ENCODE assay signal across 12 cellular contexts in genomic region chr1:169584483-169585144, GRCh38. TPM values are rescaled to one million over a fixed set of nuclear protein-coding genes. Genes with fewer than 3 reads are reported as not detected.
DNase-seq lines count a peak whose midpoint lies in the region; ATAC-seq and TF ChIP-seq lines count a peak whose summit lies in the region.
"Had no signal": no experiment of that assay in that cellular context is flagged by ENCODE, and none has a peak within 500 bp of the region (broad histone marks: within the 10 kb centered on the region; RNA-seq: fewer than 3 reads in every experiment).

No MANE protein-coding gene starts in this region.

- H3K4me2 ChIP-seq in PC-3 (ENCODE audit: low read length): no peak overlapping the region

- BruUV-seq in PC-3 (replicated peaks; lab: Mats Ljungman, UMichigan): no TSS peak

- H3K4me1 Mint-ChIP-seq in activated CD8-positive, alpha-beta memory T cell treated with anti-CD3 and anti-CD28 coated beads, Interleukin-2, amount 10 ng/mL, durations not matched to agents 7 days and 5 days: peaks cover 44% of the 10 kb centered on the region
- peaks cover 40% of the 10 kb centered on the region for H3K4me1 Mint-ChIP-seq in activated naive CD8-positive, alpha-beta T cell treated with anti-CD3 and anti-CD28 coated beads, Interleukin-2, amount 10 ng/mL, durations not matched to agents 7 days and 5 days

- H3K4me3 ChIP-seq in PC-3 (ENCODE audit: low read length): no peak overlapping the region

- no peak overlapping the region for H2AFZ ChIP-seq in PC-3 (ENCODE audit: low read length)

- DNase-seq in activated CD8-positive, alpha-beta memory T cell treated with anti-CD3 and anti-CD28 coated beads, Interleukin-2, amount 10 ng/mL, durations not matched to agents 7 days and 5 days: no peak
- DNase-seq in activated CD8-positive, alpha-beta memory T cell treated with anti-CD3 and anti-CD28 coated beads, Interleukin-2, amount 50 U/mL, for 4 hours: no peak
- peak; percentile 14 for DNase-seq in PC-3
- DNase-seq in activated naive CD8-positive, alpha-beta T cell treated with anti-CD3 and anti-CD28 coated beads, Interleukin-2, amount 10 ng/mL, durations not matched to agents 7 days and 5 days: no peak
- DNase-seq in omental fat pad (ENCODE audit: low spot score): no peak
- DNase-seq in NCI-H524 treated with DMSO at 0.1 percent for 48 hours (lab: John Stamatoyannopoulos, UW): no peak
- DNase-seq in KG1 (lab: John Stamatoyannopoulos, UW): no peak
- DNase-seq: activated effector memory CD4-positive, alpha-beta T cell treated with anti-CD3 and anti-CD28 coated beads, Interleukin-2, amount 50 U/mL, for 16 hours; natural killer cell; NCI-H2081; T-helper 9 cell had no signal

- TF ChIP-seq CTCF in PC-3 (conservative IDR thresholded peaks at IDR 0.05; ENCODE audit: low read depth, low read length): no peak
- no peak for TF ChIP-seq CTCF in omental fat pad (IDR thresholded peaks at IDR 0.05)

- peak overlapping the region; percentile 46 for H3K4me3 Mint-ChIP-seq in activated CD8-positive, alpha-beta memory T cell treated with anti-CD3 and anti-CD28 coated beads, Interleukin-2, amount 10 ng/mL, durations not matched to agents 7 days and 5 days
- H3K4me3 Mint-ChIP-seq in activated naive CD8-positive, alpha-beta T cell treated with anti-CD3 and anti-CD28 coated beads, Interleukin-2, amount 10 ng/mL, durations not matched to agents 7 days and 5 days: peak overlapping the region; percentile 14

- H3K4me1 ChIP-seq in PC-3 (ENCODE audit: insufficient read depth, low read length): peaks cover 18% of the 10 kb centered on the region

- no peaks in the 10 kb centered on the region for H4K20me1 ChIP-seq in PC-3 (ENCODE audit: low read length)

- H3K27me3 Mint-ChIP-seq in activated CD8-positive, alpha-beta memory T cell treated with anti-CD3 and anti-CD28 coated beads, Interleukin-2, amount 10 ng/mL, durations not matched to agents 7 days and 5 days: peaks cover 3% of the 10 kb centered on the region
- no peaks in the 10 kb centered on the region for H3K27me3 Mint-ChIP-seq in activated naive CD8-positive, alpha-beta T cell treated with anti-CD3 and anti-CD28 coated beads, Interleukin-2, amount 10 ng/mL, durations not matched to agents 7 days and 5 days

- no peak for ATAC-seq in activated CD8-positive, alpha-beta memory T cell treated with anti-CD3 and anti-CD28 coated beads, Interleukin-2, amount 10 ng/mL, durations not matched to agents 7 days and 5 days
- ATAC-seq in PC-3 (no peak), omental fat pad (ENCODE audit: low FRiP score) (peak; percentile 48), GM18511 (IDR thresholded peaks at IDR 0.05; ENCODE audit: unreplicated experiment) (no peak)
- ATAC-seq in activated naive CD8-positive, alpha-beta T cell treated with anti-CD3 and anti-CD28 coated beads, Interleukin-2, amount 10 ng/mL, durations not matched to agents 7 days and 5 days (ENCODE audit: low read depth): no peak
- ATAC-seq: natural killer cell had no signal

- no peaks in the 10 kb centered on the region for H3K9me3 ChIP-seq in PC-3 (ENCODE audit: low read length)

- H3K9ac ChIP-seq in PC-3 (ENCODE audit: low read length): no peak overlapping the region

- no peaks in the 10 kb centered on the region for H3F3A ChIP-seq in PC-3 (ENCODE audit: low read length, unreplicated experiment)

- H3K79me2 ChIP-seq in PC-3 (ENCODE audit: low read length): no peaks in the 10 kb centered on the region

- POLR2A ChIA-PET in PC-3 (lab: Charles Lee; ENCODE audit: unreplicated experiment): no interaction called here
- POLR2A ChIA-PET in activated naive CD8-positive, alpha-beta T cell treated with anti-CD3 and anti-CD28 coated beads, Interleukin-2, amount 10 ng/mL, durations not matched to agents 7 days and 5 days (lab: Charles Lee): no interaction called here

- peaks cover 29% of the 10 kb centered on the region for H3K27me3 ChIP-seq in PC-3 (ENCODE audit: low read length)

- H3K36me3 Mint-ChIP-seq in activated CD8-positive, alpha-beta memory T cell treated with anti-CD3 and anti-CD28 coated beads, Interleukin-2, amount 10 ng/mL, durations not matched to agents 7 days and 5 days: no peaks in the 10 kb centered on the region
- H3K36me3 Mint-ChIP-seq in activated naive CD8-positive, alpha-beta T cell treated with anti-CD3 and anti-CD28 coated beads, Interleukin-2, amount 10 ng/mL, durations not matched to agents 7 days and 5 days: no peaks in the 10 kb centered on the region
- H3K36me3 Mint-ChIP-seq: natural killer cell had no signal

- no peaks in the 10 kb centered on the region for H3K9me3 Mint-ChIP-seq in activated CD8-positive, alpha-beta memory T cell treated with anti-CD3 and anti-CD28 coated beads, Interleukin-2, amount 10 ng/mL, durations not matched to agents 7 days and 5 days (ENCODE audit: low read depth)
- H3K9me3 Mint-ChIP-seq in activated naive CD8-positive, alpha-beta T cell treated with anti-CD3 and anti-CD28 coated beads, Interleukin-2, amount 10 ng/mL, durations not matched to agents 7 days and 5 days: no peaks in the 10 kb centered on the region
- H3K9me3 Mint-ChIP-seq: natural killer cell had no signal

- intact Hi-C loops in PC-3 (cut with micrococcal nuclease): loop anchor here (5.0 to 10.0 kb wide), 2 partner anchors 32 to 220 kb away; no protein-coding TSS in a partner anchor

- peak overlapping the region; percentile 21 for H3K27ac Mint-ChIP-seq in activated CD8-positive, alpha-beta memory T cell treated with anti-CD3 and anti-CD28 coated beads, Interleukin-2, amount 10 ng/mL, durations not matched to agents 7 days and 5 days
- H3K27ac Mint-ChIP-seq in activated naive CD8-positive, alpha-beta T cell treated with anti-CD3 and anti-CD28 coated beads, Interleukin-2, amount 10 ng/mL, durations not matched to agents 7 days and 5 days: no peak overlapping the region
- H3K27ac Mint-ChIP-seq: natural killer cell had no signal

- CTCF ChIA-PET in activated CD8-positive, alpha-beta memory T cell treated with anti-CD3 and anti-CD28 coated beads, Interleukin-2, amount 10 ng/mL, durations not matched to agents 7 days and 5 days (lab: Charles Lee): interaction anchor here (1.6 to 2.9 kb wide), 2 partner anchors 17 to 128 kb away, joined by 7 to 22 read pairs; no protein-coding TSS in a partner anchor
- CTCF ChIA-PET in PC-3 (lab: Charles Lee): no interaction called here

- no peaks in the 10 kb centered on the region for H3K36me3 ChIP-seq in PC-3 (ENCODE audit: low read depth, low read length)

- H3K9me2 ChIP-seq in PC-3 (replicated peaks; ENCODE audit: low read length): no peaks in the 10 kb centered on the region

- H3K27ac ChIP-seq in PC-3 (ENCODE audit: low read length): no peak overlapping the region

RNA-seq across cellular contexts. Expression of gene F5, which starts 1.7 kb away (rescaled TPM):
- 10 to 100 TPM in 1 of 2 experiments, 1 to 10 TPM in 1; 3.1 to 14.0 TPM for total RNA-seq in activated CD8-positive, alpha-beta memory T cell treated with anti-CD3 and anti-CD28 coated beads, Interleukin-2, amount 10 ng/mL, durations not matched to agents 7 days and 5 days
- total RNA-seq in PC-3 (2014; rRNA removed) (not detected in 2 replicates), omental fat pad (1 to 10 TPM; 1.4 to 5.0 (median 3.7) TPM)
- 1 to 10 TPM in 1 of 2 experiments, under 1 TPM in 1; 0.99 to 1.3 TPM for total RNA-seq in activated naive CD8-positive, alpha-beta T cell treated with anti-CD3 and anti-CD28 coated beads, Interleukin-2, amount 10 ng/mL, durations not matched to agents 7 days and 5 days

RNA-seq across cellular contexts. Expression of gene SELP, which starts 45.3 kb away (rescaled TPM):
- under 1 TPM in 1 of 2 experiments, not detected in 1; 0.18 TPM for total RNA-seq in activated CD8-positive, alpha-beta memory T cell treated with anti-CD3 and anti-CD28 coated beads, Interleukin-2, amount 10 ng/mL, durations not matched to agents 7 days and 5 days
- total RNA-seq in PC-3 (2014; rRNA removed) (not detected in 2 replicates), omental fat pad (10 to 100 TPM in 3 of 4 donors, 1 to 10 TPM in 1; 8.2 to 74.5 (median 27.5) TPM)
- under 1 TPM; 0.45 to 0.83 TPM for total RNA-seq in activated naive CD8-positive, alpha-beta T cell treated with anti-CD3 and anti-CD28 coated beads, Interleukin-2, amount 10 ng/mL, durations not matched to agents 7 days and 5 days
